Comparison of ENCODE assay signal across 10 cellular contexts in genomic region chr2:27306657-27307544, GRCh38. TPM values are rescaled to one million over a fixed set of nuclear protein-coding genes. Genes with fewer than 3 reads are reported as not detected.
DNase-seq lines count a peak whose midpoint lies in the region; ATAC-seq, FAIRE-seq and TF ChIP-seq lines count a peak whose summit lies in the region.
"Had no signal": no experiment of that assay in that cellular context is flagged by ENCODE, and none has a peak within 500 bp of the region (broad histone marks: within the 10 kb centered on the region; RNA-seq: fewer than 3 reads in every experiment).

No MANE protein-coding gene starts in this region.

- H3K9me3 ChIP-seq in endothelial cell of umbilical vein (replicated peaks; ENCODE audit: control insufficient read depth, insufficient read depth, low read length) (no peaks in the 10 kb centered on the region), stomach (no peaks in the 10 kb centered on the region)

- no peak overlapping the region for H3K4me2 ChIP-seq in endothelial cell of umbilical vein (ENCODE audit: insufficient read depth, low read length)

- H3K27me3 ChIP-seq in endothelial cell of umbilical vein (ENCODE audit: control insufficient read depth in 2 of 2, insufficient read depth in 2 of 2, low read length in 2 of 2) (peaks cover 25 to 41% of the 10 kb centered on the region in 2 experiments), stomach (peaks cover 22 to 52% (median 38%) of the 10 kb centered on the region in 3 donors)

- DNase-seq in GM20000 (ENCODE audit: low spot score), result peak; percentile 61
- peak; percentile 56 for DNase-seq in activated CD4-positive, alpha-beta T cell treated with anti-CD3 and anti-CD28 coated beads for 48 hours
- no peak for DNase-seq in endothelial cell of umbilical vein (ENCODE audit: low read depth, low spot score)
- peak; percentile 37 for DNase-seq in stimulated activated CD4-positive, alpha-beta T cell treated with anti-CD3 and anti-CD28 coated beads, Interleukin-12 subunit alpha, Interleukin-12 subunit beta, amount 100 ng/mL, for 4 hours
- no peak for DNase-seq in stomach
- DNase-seq in NCI-H1092 treated with DMSO at 0.1 percent for 48 hours (lab: John Stamatoyannopoulos, UW), result no peak
- DNase-seq in GF-D8 (lab: John Stamatoyannopoulos, UW), result no peak

- dilution Hi-C loops in endothelial cell of umbilical vein (cut with MboI; ENCODE audit: extremely low pct_ligation_motif_present, low sequenced_read_pairs), result no loop called here

- no peak for TF ChIP-seq POLR2A in endothelial cell of umbilical vein (IDR thresholded peaks at IDR 0.05; ENCODE audit: low read depth, low read length)
- no peak for TF ChIP-seq POLR2A in stomach (IDR thresholded peaks at IDR 0.05)

- no peaks in the 10 kb centered on the region for H3K79me2 ChIP-seq in endothelial cell of umbilical vein (ENCODE audit: control insufficient read depth, insufficient read depth, low read length)

- H3K4me3 ChIP-seq in endothelial cell of umbilical vein (replicated peaks in 1 of 3; ENCODE audit: insufficient read depth in 1 of 3, low read depth in 1 of 3, low read length in 3 of 3), result no peak overlapping the region
- H3K4me3 ChIP-seq in stomach, result peak overlapping the region in 2 of 4 donors; percentile 13 to 19

- POLR2A ChIA-PET in endothelial cell of umbilical vein (lab: Charles Lee), result no interaction called here

- TF ChIP-seq CTCF in GM20000 (IDR thresholded peaks at IDR 0.05; ENCODE audit: extremely low read depth, missing control alignments) (no peak), endothelial cell of umbilical vein (IDR thresholded peaks at IDR 0.05; ENCODE audit: extremely low read depth in 1 of 2, insufficient read depth in 1 of 2, low read depth in 1 of 2, low read length in 2 of 2) (no peak), stomach (IDR thresholded peaks at IDR 0.05) (no peak)

- H2AFZ ChIP-seq in endothelial cell of umbilical vein (ENCODE audit: low read depth, low read length), result no peak overlapping the region

- H3K4me1 ChIP-seq in endothelial cell of umbilical vein (ENCODE audit: control insufficient read depth, extremely low read depth, insufficient read depth, low read length) (peaks cover 8% of the 10 kb centered on the region), stomach (peaks cover 22 to 33% (median 30%) of the 10 kb centered on the region in 4 donors)

- ATAC-seq in GM19467 (IDR thresholded peaks at IDR 0.05; ENCODE audit: unreplicated experiment), result no peak

- WGBS in stomach, 5 donors, result 5 to 7% (median 6%) methylated on average over 27 to 60 of the region's 60 CpGs

- CTCF ChIA-PET in endothelial cell of umbilical vein (lab: Charles Lee), result interaction anchor here (4.4 to 6.7 kb wide), 2 partner anchors 14 to 26 kb away, joined by 75 to 115 read pairs; partner anchors contain the start of gene TRIM54

- TF ChIP-seq EP300 in stomach (IDR thresholded peaks at IDR 0.05), result no peak

- H3K9me1 ChIP-seq in endothelial cell of umbilical vein (replicated peaks; ENCODE audit: control insufficient read depth, extremely low read depth, insufficient read depth, low read length), result no peaks in the 10 kb centered on the region

- intact Hi-C loops in endothelial cell of umbilical vein (cut with micrococcal nuclease) (no loop called here), stomach (cut with DNase I; ENCODE audit: low total_unique reads) (no loop called here)

- H3K36me3 ChIP-seq in endothelial cell of umbilical vein (ENCODE audit: control insufficient read depth in 2 of 2, extremely low read depth in 1 of 2, insufficient read depth in 2 of 2, low read length in 2 of 2) (no peaks in the 10 kb centered on the region), stomach (peaks cover 7 to 31% (median 27%) of the 10 kb centered on the region in 4 donors)

- H3K9ac ChIP-seq in endothelial cell of umbilical vein (replicated peaks; ENCODE audit: extremely low read depth, insufficient read depth, low read length), result no peak overlapping the region

- no peak for FAIRE-seq in endothelial cell of umbilical vein (lab: Jason Lieb, UNC)
- FAIRE-seq: RCC 7860 had no signal

- no TSS peak for BruUV-seq in endothelial cell of umbilical vein (replicated peaks; lab: Mats Ljungman, UMichigan)

- no peak overlapping the region for H3K27ac ChIP-seq in endothelial cell of umbilical vein (ENCODE audit: insufficient read depth, low read depth, low read length)
- H3K27ac ChIP-seq in stomach, result no peak overlapping the region

- no peaks in the 10 kb centered on the region for H4K20me1 ChIP-seq in endothelial cell of umbilical vein (replicated peaks; ENCODE audit: control insufficient read depth, extremely low read depth, insufficient read depth, low read length)

TF ChIP-seq in endothelial cell of umbilical vein, 7 proteins besides CTCF, POLR2A, EP300 and RAD21:
- TF ChIP-seq GATA2 (IDR thresholded peaks at IDR 0.05; ENCODE audit: insufficient read depth, insufficient read length, low read depth, low read length), result no peak
- peak; percentile 28 for TF ChIP-seq EZH2 (IDR thresholded peaks at IDR 0.05; ENCODE audit: borderline replicate concordance, low read depth, low read length, severe bottlenecking)

RNA-seq across cellular contexts. Expression of gene UCN, which starts 1.3 kb away (rescaled TPM):
- total RNA-seq in endothelial cell of umbilical vein, result 0.75 TPM in 1 of 2 replicates, not detected in the other
- polyA plus RNA-seq in endothelial cell of umbilical vein, result 1.2 and 1.6 TPM in 2 replicates
- polyA plus RNA-seq in endothelial cell of umbilical vein (2011; cell fraction: cytosol; rRNA removed), result 0.24 TPM in 1 of 2 replicates, not detected in the other
- 1.6 and 1.8 TPM in 2 replicates for polyA plus RNA-seq in endothelial cell of umbilical vein (2011; cell fraction: nucleus; rRNA removed)
- 0.38 TPM in 1 of 2 replicates, not detected in the other for polyA plus RNA-seq in endothelial cell of umbilical vein (2012)
- not detected in 2 replicates for polyA minus RNA-seq in endothelial cell of umbilical vein
- 1.3 TPM for polyA minus RNA-seq in endothelial cell of umbilical vein (2011; cell fraction: cytosol; rRNA and poly(A)+ RNA removed)
- not detected in 2 replicates for polyA minus RNA-seq in endothelial cell of umbilical vein (2011; cell fraction: nucleus; rRNA and poly(A)+ RNA removed)
- total RNA-seq in stomach, result 1 to 10 TPM in 1 of 5 donors, not detected in 4; 6.7 TPM
- 1 to 10 TPM in 2 of 3 donors, not detected in 1; 3.5 to 4.1 TPM for polyA plus RNA-seq in stomach

RNA-seq across cellular contexts. Expression of gene MPV17, which starts 16.0 kb away (rescaled TPM):
- total RNA-seq in endothelial cell of umbilical vein (66.5 and 74.7 TPM in 2 replicates), stomach (10 to 100 TPM in 4 of 5 donors, 1 to 10 TPM in 1; 8.7 to 98.0 (median 58.9) TPM)
- polyA plus RNA-seq in endothelial cell of umbilical vein (260 and 267 TPM in 2 replicates), stomach (10 to 100 TPM; 41.7 to 84.0 (median 58.2) TPM)
- polyA plus RNA-seq in endothelial cell of umbilical vein (2011; cell fraction: cytosol; rRNA removed), result 157 and 195 TPM in 2 replicates
- polyA plus RNA-seq in endothelial cell of umbilical vein (2011; cell fraction: nucleus; rRNA removed), result 213 and 245 TPM in 2 replicates
- 125 and 130 TPM in 2 replicates for polyA plus RNA-seq in endothelial cell of umbilical vein (2012)
- 180 and 184 TPM in 2 replicates for polyA minus RNA-seq in endothelial cell of umbilical vein
- polyA minus RNA-seq in endothelial cell of umbilical vein (2011; cell fraction: cytosol; rRNA and poly(A)+ RNA removed), result 52.8 TPM
- polyA minus RNA-seq in endothelial cell of umbilical vein (2011; cell fraction: nucleus; rRNA and poly(A)+ RNA removed), result 63.6 and 81.6 TPM in 2 replicates

RNA-seq across cellular contexts. Expression of gene TRIM54, which starts 24.7 kb away (rescaled TPM):
- total RNA-seq in endothelial cell of umbilical vein (0.42 and 0.51 TPM in 2 replicates), stomach (under 1 TPM in 1 of 5 donors, not detected in 4; 0.87 TPM)
- polyA plus RNA-seq in endothelial cell of umbilical vein (1.6 and 1.7 TPM in 2 replicates), stomach (under 1 TPM; 0.13 to 0.61 (median 0.25) TPM)
- polyA plus RNA-seq in endothelial cell of umbilical vein (2011; cell fraction: cytosol; rRNA removed), result 0.14 and 0.32 TPM in 2 replicates
- 9.9 and 21.1 TPM in 2 replicates for polyA plus RNA-seq in endothelial cell of umbilical vein (2011; cell fraction: nucleus; rRNA removed)
- 0.37 and 0.46 TPM in 2 replicates for polyA plus RNA-seq in endothelial cell of umbilical vein (2012)
- 0.17 and 1.0 TPM in 2 replicates for polyA minus RNA-seq in endothelial cell of umbilical vein
- polyA minus RNA-seq in endothelial cell of umbilical vein (2011; cell fraction: cytosol; rRNA and poly(A)+ RNA removed), result 0.82 TPM
- 1.2 and 1.5 TPM in 2 replicates for polyA minus RNA-seq in endothelial cell of umbilical vein (2011; cell fraction: nucleus; rRNA and poly(A)+ RNA removed)
- total RNA-seq: mesenteric fat pad had no signal

RNA-seq across cellular contexts. Expression of gene DNAJC5G, which starts 31.7 kb away (rescaled TPM):
- total RNA-seq in endothelial cell of umbilical vein (0.16 and 0.77 TPM in 2 replicates), stomach (not detected)
- polyA plus RNA-seq in endothelial cell of umbilical vein (1.4 and 1.7 TPM in 2 replicates), stomach (not detected)
- 0.34 and 0.35 TPM in 2 replicates for polyA plus RNA-seq in endothelial cell of umbilical vein (2011; cell fraction: cytosol; rRNA removed)
- polyA plus RNA-seq in endothelial cell of umbilical vein (2011; cell fraction: nucleus; rRNA removed), result 10.9 and 24.1 TPM in 2 replicates
- polyA plus RNA-seq in endothelial cell of umbilical vein (2012), result 0.29 TPM in 1 of 2 replicates, not detected in the other
- 2.1 and 3.9 TPM in 2 replicates for polyA minus RNA-seq in endothelial cell of umbilical vein
- polyA minus RNA-seq in endothelial cell of umbilical vein (2011; cell fraction: cytosol; rRNA and poly(A)+ RNA removed), result not detected
- polyA minus RNA-seq in endothelial cell of umbilical vein (2011; cell fraction: nucleus; rRNA and poly(A)+ RNA removed), result 3.7 and 3.9 TPM in 2 replicates
- total RNA-seq: mesenteric fat pad had no signal

RNA-seq across cellular contexts. Expression of gene SLC30A3, which starts 44.1 kb away (rescaled TPM):
- total RNA-seq in endothelial cell of umbilical vein, result 9.2 and 16.7 TPM in 2 replicates
- 63.9 and 79.9 TPM in 2 replicates for polyA plus RNA-seq in endothelial cell of umbilical vein
- polyA plus RNA-seq in endothelial cell of umbilical vein (2011; cell fraction: cytosol; rRNA removed), result 25.9 and 38.7 TPM in 2 replicates
- 42.8 and 66.8 TPM in 2 replicates for polyA plus RNA-seq in endothelial cell of umbilical vein (2011; cell fraction: nucleus; rRNA removed)
- 3.9 and 11.9 TPM in 2 replicates for polyA plus RNA-seq in endothelial cell of umbilical vein (2012)
- polyA minus RNA-seq in endothelial cell of umbilical vein, result 26.6 and 36.4 TPM in 2 replicates
- polyA minus RNA-seq in endothelial cell of umbilical vein (2011; cell fraction: cytosol; rRNA and poly(A)+ RNA removed), result 1.6 TPM
- 12.2 and 20.5 TPM in 2 replicates for polyA minus RNA-seq in endothelial cell of umbilical vein (2011; cell fraction: nucleus; rRNA and poly(A)+ RNA removed)
- total RNA-seq in stomach, result not detected
- not detected for polyA plus RNA-seq in stomach
- total RNA-seq: mesenteric fat pad had no signal

Comparison
In these comparisons a context has a peak if more than half of its experiments do, and no peak if none do; other contexts are left out.
1. DNase-seq: peak in GM20000 (single experiment), activated CD4-positive, alpha-beta T cell treated with anti-CD3 and anti-CD28 coated beads for 48 hours (single experiment) and stimulated activated CD4-positive, alpha-beta T cell treated with anti-CD3 and anti-CD28 coated beads, Interleukin-12 subunit alpha, Interleukin-12 subunit beta, amount 100 ng/mL, for 4 hours (single experiment); none in endothelial cell of umbilical vein (single experiment), stomach (single experiment), NCI-H1092 treated with DMSO at 0.1 percent for 48 hours (single experiment) and GF-D8 (single experiment).